In the genomic region with DNA sequence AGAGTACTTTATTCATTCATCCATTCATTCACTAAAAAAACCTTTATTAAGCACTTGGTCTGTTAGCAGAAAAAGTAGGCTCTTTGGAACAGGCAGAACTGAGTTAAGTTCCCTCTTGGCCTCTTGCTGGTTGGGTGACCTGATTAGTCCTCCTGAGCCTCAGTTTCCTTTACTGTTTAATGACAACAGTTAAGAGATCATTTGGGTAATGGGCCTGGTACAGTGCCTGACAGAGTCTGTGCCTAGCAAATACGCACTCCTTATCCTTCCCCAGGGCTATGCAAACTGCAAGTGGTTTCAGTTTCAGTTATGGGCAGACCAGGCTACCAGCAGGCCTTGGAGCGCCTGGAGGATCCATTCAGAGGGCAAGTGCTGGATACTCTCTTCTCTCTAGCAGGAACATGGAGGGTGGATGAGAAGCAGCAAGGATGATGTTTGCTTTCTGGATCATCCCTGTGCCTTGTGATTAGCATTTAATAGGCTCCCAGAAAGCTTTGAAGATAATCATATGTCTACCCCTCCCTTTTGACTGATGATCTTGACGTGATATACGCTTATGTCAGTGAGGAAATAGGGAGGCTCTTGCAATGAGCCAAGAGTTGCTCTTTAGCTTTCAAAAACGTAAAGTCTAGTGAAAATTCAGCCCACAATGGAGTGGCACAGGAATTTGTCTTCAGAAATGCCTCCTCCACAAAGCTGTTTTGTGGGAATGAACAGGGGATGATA, we compare ENCODE assay signal across 1 cellular context.
TF ChIP-seq lines count a peak whose summit lies in the region.

No MANE protein-coding gene starts in this region.

TF ChIP-seq in GM23338, 12 proteins besides CTCF, POLR2A, EP300 and RAD21:
- TF ChIP-seq, protein P1, sequence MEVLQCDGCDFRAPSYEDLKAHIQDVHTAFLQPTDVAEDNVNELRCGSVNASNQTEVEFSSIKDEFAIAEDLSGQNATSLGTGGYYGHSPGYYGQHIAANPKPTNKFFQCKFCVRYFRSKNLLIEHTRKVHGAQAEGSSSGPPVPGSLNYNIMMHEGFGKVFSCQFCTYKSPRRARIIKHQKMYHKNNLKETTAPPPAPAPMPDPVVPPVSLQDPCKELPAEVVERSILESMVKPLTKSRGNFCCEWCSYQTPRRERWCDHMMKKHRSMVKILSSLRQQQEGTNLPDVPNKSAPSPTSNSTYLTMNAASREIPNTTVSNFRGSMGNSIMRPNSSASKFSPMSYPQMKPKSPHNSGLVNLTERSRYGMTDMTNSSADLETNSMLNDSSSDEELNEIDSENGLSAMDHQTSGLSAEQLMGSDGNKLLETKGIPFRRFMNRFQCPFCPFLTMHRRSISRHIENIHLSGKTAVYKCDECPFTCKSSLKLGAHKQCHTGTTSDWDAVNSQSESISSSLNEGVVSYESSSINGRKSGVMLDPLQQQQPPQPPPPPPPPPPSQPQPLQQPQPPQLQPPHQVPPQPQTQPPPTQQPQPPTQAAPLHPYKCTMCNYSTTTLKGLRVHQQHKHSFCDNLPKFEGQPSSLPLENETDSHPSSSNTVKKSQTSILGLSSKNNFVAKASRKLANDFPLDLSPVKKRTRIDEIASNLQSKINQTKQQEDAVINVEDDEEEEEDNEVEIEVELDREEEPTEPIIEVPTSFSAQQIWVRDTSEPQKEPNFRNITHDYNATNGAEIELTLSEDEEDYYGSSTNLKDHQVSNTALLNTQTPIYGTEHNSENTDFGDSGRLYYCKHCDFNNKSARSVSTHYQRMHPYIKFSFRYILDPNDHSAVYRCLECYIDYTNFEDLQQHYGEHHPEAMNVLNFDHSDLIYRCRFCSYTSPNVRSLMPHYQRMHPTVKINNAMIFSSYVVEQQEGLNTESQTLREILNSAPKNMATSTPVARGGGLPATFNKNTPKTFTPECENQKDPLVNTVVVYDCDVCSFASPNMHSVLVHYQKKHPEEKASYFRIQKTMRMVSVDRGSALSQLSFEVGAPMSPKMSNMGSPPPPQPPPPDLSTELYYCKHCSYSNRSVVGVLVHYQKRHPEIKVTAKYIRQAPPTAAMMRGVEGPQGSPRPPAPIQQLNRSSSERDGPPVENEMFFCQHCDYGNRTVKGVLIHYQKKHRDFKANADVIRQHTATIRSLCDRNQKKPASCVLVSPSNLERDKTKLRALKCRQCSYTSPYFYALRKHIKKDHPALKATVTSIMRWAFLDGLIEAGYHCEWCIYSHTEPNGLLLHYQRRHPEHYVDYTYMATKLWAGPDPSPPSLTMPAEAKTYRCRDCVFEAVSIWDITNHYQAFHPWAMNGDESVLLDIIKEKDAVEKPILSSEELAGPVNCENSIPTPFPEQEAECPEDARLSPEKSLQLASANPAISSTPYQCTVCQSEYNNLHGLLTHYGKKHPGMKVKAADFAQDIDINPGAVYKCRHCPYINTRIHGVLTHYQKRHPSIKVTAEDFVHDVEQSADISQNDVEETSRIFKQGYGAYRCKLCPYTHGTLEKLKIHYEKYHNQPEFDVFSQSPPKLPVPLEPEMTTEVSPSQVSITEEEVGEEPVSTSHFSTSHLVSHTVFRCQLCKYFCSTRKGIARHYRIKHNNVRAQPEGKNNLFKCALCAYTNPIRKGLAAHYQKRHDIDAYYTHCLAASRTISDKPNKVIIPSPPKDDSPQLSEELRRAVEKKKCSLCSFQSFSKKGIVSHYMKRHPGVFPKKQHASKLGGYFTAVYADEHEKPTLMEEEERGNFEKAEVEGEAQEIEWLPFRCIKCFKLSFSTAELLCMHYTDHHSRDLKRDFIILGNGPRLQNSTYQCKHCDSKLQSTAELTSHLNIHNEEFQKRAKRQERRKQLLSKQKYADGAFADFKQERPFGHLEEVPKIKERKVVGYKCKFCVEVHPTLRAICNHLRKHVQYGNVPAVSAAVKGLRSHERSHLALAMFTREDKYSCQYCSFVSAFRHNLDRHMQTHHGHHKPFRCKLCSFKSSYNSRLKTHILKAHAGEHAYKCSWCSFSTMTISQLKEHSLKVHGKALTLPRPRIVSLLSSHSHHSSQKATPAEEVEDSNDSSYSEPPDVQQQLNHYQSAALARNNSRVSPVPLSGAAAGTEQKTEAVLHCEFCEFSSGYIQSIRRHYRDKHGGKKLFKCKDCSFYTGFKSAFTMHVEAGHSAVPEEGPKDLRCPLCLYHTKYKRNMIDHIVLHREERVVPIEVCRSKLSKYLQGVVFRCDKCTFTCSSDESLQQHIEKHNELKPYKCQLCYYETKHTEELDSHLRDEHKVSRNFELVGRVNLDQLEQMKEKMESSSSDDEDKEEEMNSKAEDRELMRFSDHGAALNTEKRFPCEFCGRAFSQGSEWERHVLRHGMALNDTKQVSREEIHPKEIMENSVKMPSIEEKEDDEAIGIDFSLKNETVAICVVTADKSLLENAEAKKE (CRISPR knock-in tag; IDR thresholded peaks at IDR 0.05), result no peak
- TF ChIP-seq CREB1 (CRISPR knock-in tag; IDR thresholded peaks at IDR 0.05; ENCODE audit: low read depth), result no peak
- no peak for TF ChIP-seq JUNB (IDR thresholded peaks at IDR 0.05; ENCODE audit: unreplicated experiment)
- TF ChIP-seq ZNF114 (CRISPR knock-in tag; IDR thresholded peaks at IDR 0.05), result no peak
- TF ChIP-seq ZNF331 (CRISPR knock-in tag; IDR thresholded peaks at IDR 0.05; ENCODE audit: low read depth), result no peak
- no peak for TF ChIP-seq POLR2AphosphoS5 (IDR thresholded peaks at IDR 0.05; ENCODE audit: low read depth)
- no peak for TF ChIP-seq NANOG (IDR thresholded peaks at IDR 0.05; ENCODE audit: borderline replicate concordance)
- TF ChIP-seq, protein P2, sequence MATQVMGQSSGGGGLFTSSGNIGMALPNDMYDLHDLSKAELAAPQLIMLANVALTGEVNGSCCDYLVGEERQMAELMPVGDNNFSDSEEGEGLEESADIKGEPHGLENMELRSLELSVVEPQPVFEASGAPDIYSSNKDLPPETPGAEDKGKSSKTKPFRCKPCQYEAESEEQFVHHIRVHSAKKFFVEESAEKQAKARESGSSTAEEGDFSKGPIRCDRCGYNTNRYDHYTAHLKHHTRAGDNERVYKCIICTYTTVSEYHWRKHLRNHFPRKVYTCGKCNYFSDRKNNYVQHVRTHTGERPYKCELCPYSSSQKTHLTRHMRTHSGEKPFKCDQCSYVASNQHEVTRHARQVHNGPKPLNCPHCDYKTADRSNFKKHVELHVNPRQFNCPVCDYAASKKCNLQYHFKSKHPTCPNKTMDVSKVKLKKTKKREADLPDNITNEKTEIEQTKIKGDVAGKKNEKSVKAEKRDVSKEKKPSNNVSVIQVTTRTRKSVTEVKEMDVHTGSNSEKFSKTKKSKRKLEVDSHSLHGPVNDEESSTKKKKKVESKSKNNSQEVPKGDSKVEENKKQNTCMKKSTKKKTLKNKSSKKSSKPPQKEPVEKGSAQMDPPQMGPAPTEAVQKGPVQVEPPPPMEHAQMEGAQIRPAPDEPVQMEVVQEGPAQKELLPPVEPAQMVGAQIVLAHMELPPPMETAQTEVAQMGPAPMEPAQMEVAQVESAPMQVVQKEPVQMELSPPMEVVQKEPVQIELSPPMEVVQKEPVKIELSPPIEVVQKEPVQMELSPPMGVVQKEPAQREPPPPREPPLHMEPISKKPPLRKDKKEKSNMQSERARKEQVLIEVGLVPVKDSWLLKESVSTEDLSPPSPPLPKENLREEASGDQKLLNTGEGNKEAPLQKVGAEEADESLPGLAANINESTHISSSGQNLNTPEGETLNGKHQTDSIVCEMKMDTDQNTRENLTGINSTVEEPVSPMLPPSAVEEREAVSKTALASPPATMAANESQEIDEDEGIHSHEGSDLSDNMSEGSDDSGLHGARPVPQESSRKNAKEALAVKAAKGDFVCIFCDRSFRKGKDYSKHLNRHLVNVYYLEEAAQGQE (IDR thresholded peaks at IDR 0.05; ENCODE audit: unreplicated experiment), result no peak
- TF ChIP-seq EZH2phosphoT487 (IDR thresholded peaks at IDR 0.05; ENCODE audit: unreplicated experiment), result no peak
- no peak for TF ChIP-seq STAT1 (IDR thresholded peaks at IDR 0.05; ENCODE audit: unreplicated experiment)
